1 cellular context compared by ENCODE assay signal in genomic region chr17:51258756-51259573, GRCh38.
TF ChIP-seq lines count a peak whose summit lies in the region.

No MANE protein-coding gene starts in this region.

TF ChIP-seq in HEK293, 187 proteins besides CTCF, POLR2A, EP300 and RAD21 (continued from another document):
- TF ChIP-seq INSM2 (tag by site-specific recombination; IDR thresholded peaks at IDR 0.05) = no peak
- TF ChIP-seq KLF9 (tag by site-specific recombination; IDR thresholded peaks at IDR 0.05; ENCODE audit: low read depth) = peak; percentile 98
- TF ChIP-seq ZNF184 (tag by site-specific recombination; IDR thresholded peaks at IDR 0.05) = no peak
- peak; percentile 75 for TF ChIP-seq KLF16 (tag by site-specific recombination; IDR thresholded peaks at IDR 0.05)
- TF ChIP-seq MZF1 (tag by site-specific recombination; IDR thresholded peaks at IDR 0.05; ENCODE audit: borderline replicate concordance) = no peak
- no peak for TF ChIP-seq ZNF280D (tag by site-specific recombination; IDR thresholded peaks at IDR 0.05)
- no peak for TF ChIP-seq OSR2 (tag by site-specific recombination; IDR thresholded peaks at IDR 0.05)
- no peak for TF ChIP-seq IKZF3 (tag by site-specific recombination; IDR thresholded peaks at IDR 0.05)
- TF ChIP-seq KLF1 (tag by site-specific recombination; IDR thresholded peaks at IDR 0.05) = no peak
- TF ChIP-seq ZNF544 (tag by site-specific recombination; IDR thresholded peaks at IDR 0.05) = no peak
- TF ChIP-seq ZNF580 (tag by site-specific recombination; IDR thresholded peaks at IDR 0.05) = no peak
- no peak for TF ChIP-seq ZNF747 (tag by site-specific recombination; IDR thresholded peaks at IDR 0.05)
- no peak for TF ChIP-seq ZNF473 (tag by site-specific recombination; IDR thresholded peaks at IDR 0.05)
- peak; percentile 60; the same call in 1 of the 2 replicates for TF ChIP-seq EGR2 (tag by site-specific recombination; IDR thresholded peaks at IDR 0.05; ENCODE audit: low read depth)
- no peak; the same call in 1 of the 2 replicates for TF ChIP-seq PATZ1 (tag by site-specific recombination; IDR thresholded peaks at IDR 0.05)
- TF ChIP-seq TSHZ1 (tag by site-specific recombination; IDR thresholded peaks at IDR 0.05; ENCODE audit: borderline replicate concordance) = no peak
- TF ChIP-seq BCL11A (tag by site-specific recombination; IDR thresholded peaks at IDR 0.05; ENCODE audit: low read depth) = no peak
- no peak for TF ChIP-seq ZNF629 (tag by site-specific recombination; IDR thresholded peaks at IDR 0.05)
- TF ChIP-seq KLF10 (tag by site-specific recombination; IDR thresholded peaks at IDR 0.05) = peak; percentile 31; the same call in 1 of the 2 replicates
- TF ChIP-seq ZSCAN16 (tag by site-specific recombination; IDR thresholded peaks at IDR 0.05) = no peak
- TF ChIP-seq ZNF341 (tag by site-specific recombination; IDR thresholded peaks at IDR 0.05; ENCODE audit: low read depth) = peak; percentile 59
- peak; percentile 75 for TF ChIP-seq PRDM10 (tag by site-specific recombination; IDR thresholded peaks at IDR 0.05)
- TF ChIP-seq ZFHX2 (tag by site-specific recombination; conservative IDR thresholded peaks at IDR 0.05) = peak; percentile 71
- TF ChIP-seq SP3 (tag by site-specific recombination; IDR thresholded peaks at IDR 0.05) = peak; percentile 67
- no peak for TF ChIP-seq ZNF324 (tag by site-specific recombination; IDR thresholded peaks at IDR 0.05)
- TF ChIP-seq SETDB1 (IDR thresholded peaks at IDR 0.05; ENCODE audit: insufficient read length, low read length) = no peak
- TF ChIP-seq ZNF654 (tag by site-specific recombination; IDR thresholded peaks at IDR 0.05; ENCODE audit: low read depth) = no peak
- no peak for TF ChIP-seq ZNF645 (tag by site-specific recombination; IDR thresholded peaks at IDR 0.05)
- peak; percentile 12; the same call in 1 of the 2 replicates for TF ChIP-seq GLIS2 (tag by site-specific recombination; IDR thresholded peaks at IDR 0.05)
- TF ChIP-seq ZNF239 (tag by site-specific recombination; IDR thresholded peaks at IDR 0.05) = no peak
- TF ChIP-seq ZNF37A (tag by site-specific recombination; IDR thresholded peaks at IDR 0.05) = no peak
